In genomic region chr5:16726538-16726946, GRCh38 we compare ENCODE assay signal across 10 cellular contexts.
DNase-seq lines count a peak whose midpoint lies in the region; ATAC-seq and TF ChIP-seq lines count a peak whose summit lies in the region.
"Had no signal": no experiment of that assay in that cellular context is flagged by ENCODE, and none has a peak within 500 bp of the region (broad histone marks: within the 10 kb centered on the region; RNA-seq: fewer than 3 reads in every experiment).

No MANE protein-coding gene starts in this region.

- H3K36me3 ChIP-seq in BLaER1 (no peaks in the 10 kb centered on the region), colonic mucosa (no peaks in the 10 kb centered on the region)

- intact Hi-C loops in colonic mucosa (cut with DNase I): no loop called here

- H3K9me3 ChIP-seq in BLaER1 (peaks cover 21% of the 10 kb centered on the region), colonic mucosa (no peaks in the 10 kb centered on the region)

- H4K20me1 ChIP-seq in BLaER1: no peaks in the 10 kb centered on the region

- H3K4me1 ChIP-seq in BLaER1: peaks cover 32% of the 10 kb centered on the region
- no peaks in the 10 kb centered on the region for H3K4me1 ChIP-seq in colonic mucosa

- no peak for ATAC-seq in GM21360 (IDR thresholded peaks at IDR 0.05; ENCODE audit: unreplicated experiment)
- ATAC-seq in GM18909 (IDR thresholded peaks at IDR 0.05; ENCODE audit: poor library complexity, unreplicated experiment): no peak

- H3K27ac ChIP-seq in BLaER1 (peak overlapping the region; percentile 44), colonic mucosa (peak overlapping the region; percentile 13)

- H3K9ac ChIP-seq in BLaER1 (no peak overlapping the region), colonic mucosa (ENCODE audit: low read depth in 2 of 2, low read length in 2 of 2) (no peak overlapping the region)

- peak overlapping the region; percentile 75 for H3K4me2 ChIP-seq in BLaER1

- H3K4me3 ChIP-seq in BLaER1: no peak overlapping the region
- H3K4me3 ChIP-seq in GM12865 (ENCODE audit: low read depth, low read length): no peak overlapping the region
- H3K4me3 ChIP-seq in colonic mucosa: no peak overlapping the region

- no peaks in the 10 kb centered on the region for H3K27me3 ChIP-seq in BLaER1
- H3K27me3 ChIP-seq in colonic mucosa: no peaks in the 10 kb centered on the region

- TF ChIP-seq CTCF in GM12865 (IDR thresholded peaks at IDR 0.05; ENCODE audit: insufficient read depth, low read depth, low read length, missing control alignments) (no peak), colonic mucosa (IDR thresholded peaks at IDR 0.05) (no peak)

- peak; percentile 43 for DNase-seq in GM12865 (ENCODE audit: low read depth)
- DNase-seq in NCI-H69 (lab: John Stamatoyannopoulos, UW): peak; percentile 76
- DNase-seq in colonic mucosa: peak; percentile 60
- no peak for DNase-seq in COLO668 (lab: John Stamatoyannopoulos, UW; ENCODE audit: unreplicated experiment)
- DNase-seq in HK-2 (ENCODE audit: unreplicated experiment): no peak
- DNase-seq: NCI-H526 treated with DMSO at 0.1 percent for 48 hours, nucleus accumbens had no signal

Comparison
In these comparisons a context has a peak if more than half of its experiments do, and no peak if none do; other contexts are left out.
1. DNase-seq: peak in GM12865 (single experiment), NCI-H69 (single experiment) and colonic mucosa (single experiment); none in COLO668 (single experiment) and HK-2 (single experiment).